ENCODE assay signal across 8 cellular contexts in genomic region chr19:21835810-21836444, GRCh38. TPM values are rescaled to one million over a fixed set of nuclear protein-coding genes. Genes with fewer than 3 reads are reported as not detected.
A peak's percentile ranks its signal among the peaks of the same experiment; 100 is the strongest.
DNase-seq lines count a peak whose midpoint lies in the region; ATAC-seq and TF ChIP-seq lines count a peak whose summit lies in the region.

Gene ZNF43 (minus strand): TSS chr19:21836182. CDS start chr19:21836038, 144 bp downstream.

- no peaks in the 10 kb centered on the region for H3K27me3 ChIP-seq in NT2/D1 (ENCODE audit: insufficient read depth, insufficient read length)

- peak; percentile 80 for DNase-seq in AG09309 (ENCODE audit: low read depth)
- peak; percentile 94 for DNase-seq in NT2/D1 (ENCODE audit: low read depth, low spot score)
- DNase-seq in activated T-cell treated with anti-CD3 and anti-CD28 coated beads, Interleukin-2, amount 50 U/mL, for 24 hours, result peak; percentile 92
- DNase-seq in epithelial cell of proximal tubule (ENCODE audit: low read depth), result peak; percentile 64
- DNase-seq in mucosa of descending colon, result peak; percentile 96 to 98 (median 96)
- DNase-seq in stimulated activated CD8-positive, alpha-beta memory T cell treated with anti-CD3 and anti-CD28 coated beads, Interleukin-4, amount 100 ng/mL, for 1 hour (ENCODE audit: low read depth in 2 of 2, low spot score in 1 of 2), result peak; percentile 80 to 87

- no peaks in the 10 kb centered on the region for H3K9me3 ChIP-seq in NT2/D1 (ENCODE audit: insufficient read depth, low read length)
- H3K9me3 ChIP-seq in mucosa of descending colon, result peaks cover 15% of the 10 kb centered on the region

- peaks cover 7% of the 10 kb centered on the region for H3K9me3 Mint-ChIP-seq in activated T-cell treated with anti-CD3 and anti-CD28 coated beads, Interleukin-2, amount 50 U/mL, for 24 hours

- H3K4me3 ChIP-seq in AG09309 (ENCODE audit: control insufficient read depth, low read depth, low read length), result peak within 1 kb of the TSS; percentile 85
- peak within 1 kb of the TSS; percentile 83 for H3K4me3 ChIP-seq in NT2/D1 (ENCODE audit: insufficient read length, low read depth)
- peak within 1 kb of the TSS; percentile 73 for H3K4me3 ChIP-seq in epithelial cell of proximal tubule (ENCODE audit: low read depth, low read length)
- peak within 1 kb of the TSS; percentile 48 for H3K4me3 ChIP-seq in mucosa of descending colon

- peaks cover 76% of the 10 kb centered on the region for H3K36me3 Mint-ChIP-seq in activated T-cell treated with anti-CD3 and anti-CD28 coated beads, Interleukin-2, amount 50 U/mL, for 24 hours (ENCODE audit: low read depth)

- H3K4me1 ChIP-seq in NT2/D1 (ENCODE audit: insufficient read depth, insufficient read length) (no peaks in the 10 kb centered on the region), mucosa of descending colon (ENCODE audit: low read depth) (peaks cover 9% of the 10 kb centered on the region)

- H3K4me1 Mint-ChIP-seq in activated T-cell treated with anti-CD3 and anti-CD28 coated beads, Interleukin-2, amount 50 U/mL, for 24 hours (ENCODE audit: low read depth), result peaks cover 42% of the 10 kb centered on the region

- peak; percentile 94 for ATAC-seq in GM19025 (IDR thresholded peaks at IDR 0.05; ENCODE audit: low read depth, unreplicated experiment)
- peak; percentile 93 for ATAC-seq in HG03378 (IDR thresholded peaks at IDR 0.05; ENCODE audit: unreplicated experiment)
- ATAC-seq in mucosa of descending colon, result peak; percentile 99

- H3K27me3 Mint-ChIP-seq in activated T-cell treated with anti-CD3 and anti-CD28 coated beads, Interleukin-2, amount 50 U/mL, for 24 hours, result no peaks in the 10 kb centered on the region

- no peak for TF ChIP-seq CTCF in AG09309 (IDR thresholded peaks at IDR 0.05; ENCODE audit: control insufficient read depth, insufficient read depth, low read depth, low read length, missing control alignments)
- no peak for TF ChIP-seq CTCF in epithelial cell of proximal tubule (conservative IDR thresholded peaks at IDR 0.05; ENCODE audit: low read depth, low read length)
- TF ChIP-seq CTCF in mucosa of descending colon (IDR thresholded peaks at IDR 0.05), result no peak

- peak within 1 kb of the TSS; percentile 99 for H3K9ac ChIP-seq in NT2/D1 (ENCODE audit: insufficient read length, low read depth)

- intact Hi-C loops in mucosa of descending colon (cut with DNase I, micrococcal nuclease), result no loop called here

- peak within 1 kb of the TSS; percentile 99 for H3K4me3 Mint-ChIP-seq in activated T-cell treated with anti-CD3 and anti-CD28 coated beads, Interleukin-2, amount 50 U/mL, for 24 hours

- H3K27ac Mint-ChIP-seq in activated T-cell treated with anti-CD3 and anti-CD28 coated beads, Interleukin-2, amount 50 U/mL, for 24 hours, result peak within 1 kb of the TSS; percentile 98

- H3K36me3 ChIP-seq in NT2/D1 (ENCODE audit: insufficient read depth, insufficient read length, low read length), result peaks cover 34% of the 10 kb centered on the region
- no peaks in the 10 kb centered on the region for H3K36me3 ChIP-seq in mucosa of descending colon (ENCODE audit: low read depth)

RNA-seq across cellular contexts. Expression of gene ZNF43, which starts in this region (rescaled TPM):
- total RNA-seq in epithelial cell of proximal tubule (10.9 and 11.2 TPM in 2 replicates), mucosa of descending colon (10 to 100 TPM; 14.6 to 16.7 (median 16.2) TPM)

Comparison
In these comparisons a context has a peak if more than half of its experiments do, and no peak if none do; other contexts are left out.
1. Peak in every context shown above with its lines: DNase-seq, ATAC-seq and H3K4me3 ChIP-seq.